Comparison of ENCODE assay signal across 1 cellular context in the genomic region with DNA sequence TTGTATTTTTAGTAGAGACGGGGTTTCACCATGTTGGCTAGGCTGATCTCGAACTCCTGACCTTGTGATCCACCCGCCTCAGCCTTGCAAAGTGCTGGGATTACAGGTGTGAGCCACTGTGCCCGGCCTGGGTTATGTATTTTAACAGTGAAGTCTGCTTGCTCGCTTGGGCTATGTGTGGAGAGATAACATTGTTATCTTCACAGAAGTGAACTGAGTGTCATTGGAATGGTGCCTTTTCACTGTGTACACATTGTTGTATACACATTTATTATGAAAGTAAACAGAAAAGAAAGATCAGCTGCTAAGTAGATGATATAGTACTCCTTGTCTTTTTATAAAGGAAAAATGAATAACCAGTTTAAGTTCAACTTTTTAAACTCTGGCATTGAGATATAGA.
TF ChIP-seq lines count a peak whose summit lies in the region.

No MANE protein-coding gene starts in this region.

TF ChIP-seq in HepG2, 621 proteins besides CTCF, POLR2A, EP300 and RAD21:
- TF ChIP-seq SP5 (CRISPR knock-in tag; IDR thresholded peaks at IDR 0.05; ENCODE audit: borderline replicate concordance, low read depth): no peak
- no peak for TF ChIP-seq PHF21A (CRISPR knock-in tag; IDR thresholded peaks at IDR 0.05)
- TF ChIP-seq KDM3A (CRISPR knock-in tag; IDR thresholded peaks at IDR 0.05; ENCODE audit: low read depth): no peak
- TF ChIP-seq MXI1 (IDR thresholded peaks at IDR 0.05; ENCODE audit: borderline replicate concordance, low read depth, low read length): no peak
- no peak for TF ChIP-seq ZNF275 (CRISPR knock-in tag; IDR thresholded peaks at IDR 0.05; ENCODE audit: borderline replicate concordance)
- TF ChIP-seq ZBTB10 (CRISPR knock-in tag; IDR thresholded peaks at IDR 0.05; ENCODE audit: borderline replicate concordance): no peak
- no peak for TF ChIP-seq ZNF773 (CRISPR knock-in tag; IDR thresholded peaks at IDR 0.05; ENCODE audit: borderline replicate concordance)
- TF ChIP-seq ZNF670 (CRISPR knock-in tag; IDR thresholded peaks at IDR 0.05; ENCODE audit: borderline replicate concordance): no peak
- TF ChIP-seq, protein P1, sequence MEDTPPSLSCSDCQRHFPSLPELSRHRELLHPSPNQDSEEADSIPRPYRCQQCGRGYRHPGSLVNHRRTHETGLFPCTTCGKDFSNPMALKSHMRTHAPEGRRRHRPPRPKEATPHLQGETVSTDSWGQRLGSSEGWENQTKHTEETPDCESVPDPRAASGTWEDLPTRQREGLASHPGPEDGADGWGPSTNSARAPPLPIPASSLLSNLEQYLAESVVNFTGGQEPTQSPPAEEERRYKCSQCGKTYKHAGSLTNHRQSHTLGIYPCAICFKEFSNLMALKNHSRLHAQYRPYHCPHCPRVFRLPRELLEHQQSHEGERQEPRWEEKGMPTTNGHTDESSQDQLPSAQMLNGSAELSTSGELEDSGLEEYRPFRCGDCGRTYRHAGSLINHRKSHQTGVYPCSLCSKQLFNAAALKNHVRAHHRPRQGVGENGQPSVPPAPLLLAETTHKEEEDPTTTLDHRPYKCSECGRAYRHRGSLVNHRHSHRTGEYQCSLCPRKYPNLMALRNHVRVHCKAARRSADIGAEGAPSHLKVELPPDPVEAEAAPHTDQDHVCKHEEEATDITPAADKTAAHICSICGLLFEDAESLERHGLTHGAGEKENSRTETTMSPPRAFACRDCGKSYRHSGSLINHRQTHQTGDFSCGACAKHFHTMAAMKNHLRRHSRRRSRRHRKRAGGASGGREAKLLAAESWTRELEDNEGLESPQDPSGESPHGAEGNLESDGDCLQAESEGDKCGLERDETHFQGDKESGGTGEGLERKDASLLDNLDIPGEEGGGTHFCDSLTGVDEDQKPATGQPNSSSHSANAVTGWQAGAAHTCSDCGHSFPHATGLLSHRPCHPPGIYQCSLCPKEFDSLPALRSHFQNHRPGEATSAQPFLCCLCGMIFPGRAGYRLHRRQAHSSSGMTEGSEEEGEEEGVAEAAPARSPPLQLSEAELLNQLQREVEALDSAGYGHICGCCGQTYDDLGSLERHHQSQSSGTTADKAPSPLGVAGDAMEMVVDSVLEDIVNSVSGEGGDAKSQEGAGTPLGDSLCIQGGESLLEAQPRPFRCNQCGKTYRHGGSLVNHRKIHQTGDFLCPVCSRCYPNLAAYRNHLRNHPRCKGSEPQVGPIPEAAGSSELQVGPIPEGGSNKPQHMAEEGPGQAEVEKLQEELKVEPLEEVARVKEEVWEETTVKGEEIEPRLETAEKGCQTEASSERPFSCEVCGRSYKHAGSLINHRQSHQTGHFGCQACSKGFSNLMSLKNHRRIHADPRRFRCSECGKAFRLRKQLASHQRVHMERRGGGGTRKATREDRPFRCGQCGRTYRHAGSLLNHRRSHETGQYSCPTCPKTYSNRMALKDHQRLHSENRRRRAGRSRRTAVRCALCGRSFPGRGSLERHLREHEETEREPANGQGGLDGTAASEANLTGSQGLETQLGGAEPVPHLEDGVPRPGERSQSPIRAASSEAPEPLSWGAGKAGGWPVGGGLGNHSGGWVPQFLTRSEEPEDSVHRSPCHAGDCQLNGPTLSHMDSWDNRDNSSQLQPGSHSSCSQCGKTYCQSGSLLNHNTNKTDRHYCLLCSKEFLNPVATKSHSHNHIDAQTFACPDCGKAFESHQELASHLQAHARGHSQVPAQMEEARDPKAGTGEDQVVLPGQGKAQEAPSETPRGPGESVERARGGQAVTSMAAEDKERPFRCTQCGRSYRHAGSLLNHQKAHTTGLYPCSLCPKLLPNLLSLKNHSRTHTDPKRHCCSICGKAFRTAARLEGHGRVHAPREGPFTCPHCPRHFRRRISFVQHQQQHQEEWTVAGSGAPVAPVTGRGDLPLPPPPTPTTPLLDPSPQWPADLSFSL (CRISPR knock-in tag; IDR thresholded peaks at IDR 0.05): no peak
- TF ChIP-seq ELF1 (CRISPR knock-in tag; IDR thresholded peaks at IDR 0.05): no peak
- TF ChIP-seq ZNF143 (CRISPR knock-in tag; IDR thresholded peaks at IDR 0.05): no peak
- no peak for TF ChIP-seq SOX6 (IDR thresholded peaks at IDR 0.05)
- TF ChIP-seq SOX6 (CRISPR knock-in tag; IDR thresholded peaks at IDR 0.05): 0 out of 2 replicates have a peak, but pooled peaks have one; percentile 22
- no peak for TF ChIP-seq SOX5 (CRISPR knock-in tag; IDR thresholded peaks at IDR 0.05; ENCODE audit: borderline replicate concordance)
- TF ChIP-seq SALL1 (CRISPR knock-in tag; IDR thresholded peaks at IDR 0.05): peak; percentile 38
- TF ChIP-seq, protein P2, sequence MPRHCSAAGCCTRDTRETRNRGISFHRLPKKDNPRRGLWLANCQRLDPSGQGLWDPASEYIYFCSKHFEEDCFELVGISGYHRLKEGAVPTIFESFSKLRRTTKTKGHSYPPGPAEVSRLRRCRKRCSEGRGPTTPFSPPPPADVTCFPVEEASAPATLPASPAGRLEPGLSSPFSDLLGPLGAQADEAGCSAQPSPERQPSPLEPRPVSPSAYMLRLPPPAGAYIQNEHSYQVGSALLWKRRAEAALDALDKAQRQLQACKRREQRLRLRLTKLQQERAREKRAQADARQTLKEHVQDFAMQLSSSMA (CRISPR knock-in tag; IDR thresholded peaks at IDR 0.05): no peak
- TF ChIP-seq TFAP4 (IDR thresholded peaks at IDR 0.05; ENCODE audit: borderline replicate concordance, low read depth): no peak
- no peak for TF ChIP-seq GPBP1L1 (CRISPR knock-in tag; IDR thresholded peaks at IDR 0.05)
- TF ChIP-seq, protein P3, sequence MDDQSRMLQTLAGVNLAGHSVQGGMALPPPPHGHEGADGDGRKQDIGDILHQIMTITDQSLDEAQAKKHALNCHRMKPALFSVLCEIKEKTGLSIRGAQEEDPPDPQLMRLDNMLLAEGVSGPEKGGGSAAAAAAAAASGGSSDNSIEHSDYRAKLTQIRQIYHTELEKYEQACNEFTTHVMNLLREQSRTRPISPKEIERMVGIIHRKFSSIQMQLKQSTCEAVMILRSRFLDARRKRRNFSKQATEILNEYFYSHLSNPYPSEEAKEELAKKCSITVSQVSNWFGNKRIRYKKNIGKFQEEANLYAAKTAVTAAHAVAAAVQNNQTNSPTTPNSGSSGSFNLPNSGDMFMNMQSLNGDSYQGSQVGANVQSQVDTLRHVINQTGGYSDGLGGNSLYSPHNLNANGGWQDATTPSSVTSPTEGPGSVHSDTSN (CRISPR knock-in tag; IDR thresholded peaks at IDR 0.05; ENCODE audit: borderline replicate concordance): no peak
- TF ChIP-seq, protein P4, sequence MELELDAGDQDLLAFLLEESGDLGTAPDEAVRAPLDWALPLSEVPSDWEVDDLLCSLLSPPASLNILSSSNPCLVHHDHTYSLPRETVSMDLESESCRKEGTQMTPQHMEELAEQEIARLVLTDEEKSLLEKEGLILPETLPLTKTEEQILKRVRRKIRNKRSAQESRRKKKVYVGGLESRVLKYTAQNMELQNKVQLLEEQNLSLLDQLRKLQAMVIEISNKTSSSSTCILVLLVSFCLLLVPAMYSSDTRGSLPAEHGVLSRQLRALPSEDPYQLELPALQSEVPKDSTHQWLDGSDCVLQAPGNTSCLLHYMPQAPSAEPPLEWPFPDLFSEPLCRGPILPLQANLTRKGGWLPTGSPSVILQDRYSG (CRISPR knock-in tag; IDR thresholded peaks at IDR 0.05): no peak
- TF ChIP-seq TCF12 (IDR thresholded peaks at IDR 0.05): no peak
- no peak for TF ChIP-seq TCF12 (CRISPR knock-in tag; IDR thresholded peaks at IDR 0.05)
- TF ChIP-seq ZMAT5 (CRISPR knock-in tag; IDR thresholded peaks at IDR 0.05; ENCODE audit: borderline replicate concordance, low read depth): no peak
- TF ChIP-seq SAP130 (CRISPR knock-in tag; IDR thresholded peaks at IDR 0.05; ENCODE audit: low read depth): no peak
- no peak for TF ChIP-seq FOXA1 (IDR thresholded peaks at IDR 0.05)
- TF ChIP-seq FOXA1 (CRISPR knock-in tag; IDR thresholded peaks at IDR 0.05): 0 out of 2 replicates have a peak, but pooled peaks have one; percentile 14
- no peak for TF ChIP-seq ZNF354B (CRISPR knock-in tag; IDR thresholded peaks at IDR 0.05)
- no peak for TF ChIP-seq GATAD1 (CRISPR knock-in tag; IDR thresholded peaks at IDR 0.05)
- no peak for TF ChIP-seq KLF15 (CRISPR knock-in tag; IDR thresholded peaks at IDR 0.05; ENCODE audit: borderline replicate concordance)
- TF ChIP-seq GABPA (IDR thresholded peaks at IDR 0.05; ENCODE audit: low read depth, low read length): no peak
- no peak for TF ChIP-seq GABPA (CRISPR knock-in tag; IDR thresholded peaks at IDR 0.05; ENCODE audit: low read depth)
- no peak for TF ChIP-seq ZSCAN9 (CRISPR knock-in tag; IDR thresholded peaks at IDR 0.05; ENCODE audit: borderline replicate concordance)
- no peak for TF ChIP-seq DNMT1 (CRISPR knock-in tag; IDR thresholded peaks at IDR 0.05)
- no peak for TF ChIP-seq DDIT3 (CRISPR knock-in tag; IDR thresholded peaks at IDR 0.05)
- TF ChIP-seq PLSCR1 (CRISPR knock-in tag; IDR thresholded peaks at IDR 0.05; ENCODE audit: borderline replicate concordance): no peak
- TF ChIP-seq SOX13 (IDR thresholded peaks at IDR 0.05): no peak
- peak in 1 of 2 experiments; percentile 38; a peak in 1 of 4 replicates for TF ChIP-seq SOX13 (CRISPR knock-in tag; conservative IDR thresholded peaks at IDR 0.05 in 1 of 2, IDR thresholded peaks at IDR 0.05 in 1 of 2)
- TF ChIP-seq FOXA3 (CRISPR knock-in tag; IDR thresholded peaks at IDR 0.05): 0 out of 2 replicates have a peak, but pooled peaks have one; percentile 19
- TF ChIP-seq ZFX (CRISPR knock-in tag; IDR thresholded peaks at IDR 0.05; ENCODE audit: low read depth): no peak
- no peak for TF ChIP-seq RBM22 (optimal IDR thresholded peaks at IDR 0.05; ENCODE audit: low read length)
- no peak for TF ChIP-seq ZNF543 (CRISPR knock-in tag; IDR thresholded peaks at IDR 0.05)
